In the genomic region with DNA sequence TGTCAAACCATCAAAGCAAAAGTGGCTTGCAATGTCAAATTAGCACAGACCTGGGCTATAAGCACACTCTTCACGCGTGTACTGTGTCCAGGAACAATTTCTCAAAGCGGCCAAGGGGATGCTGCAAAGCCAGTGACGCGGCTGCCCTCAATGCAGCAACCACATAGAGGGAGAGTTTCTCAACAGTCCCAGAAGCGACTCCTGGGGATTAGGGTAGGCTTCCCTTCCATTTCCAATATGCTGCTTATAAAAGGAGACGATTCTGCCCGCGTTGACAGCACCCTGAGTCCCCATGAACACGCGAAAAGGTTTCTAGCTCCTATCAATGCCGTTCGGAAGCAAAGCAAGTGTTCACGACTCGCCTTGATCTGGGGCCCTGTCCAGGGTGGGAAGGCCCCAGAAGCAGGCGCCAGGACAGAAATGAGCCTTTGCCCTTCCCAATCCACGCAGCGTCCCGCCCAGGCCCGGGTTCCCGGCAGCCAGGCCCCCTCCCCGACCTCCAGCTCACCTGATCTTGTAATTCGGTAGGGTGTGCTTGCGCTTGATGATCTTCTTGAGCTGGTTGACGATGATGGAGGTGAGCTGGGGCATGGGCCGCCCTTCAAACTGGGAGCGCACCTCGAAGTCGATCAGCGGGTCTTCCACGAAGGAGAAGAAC, we compare ENCODE assay signal across 8 cellular contexts. TPM values are rescaled to one million over a fixed set of nuclear protein-coding genes. Genes with fewer than 3 reads are reported as not detected.
A peak's percentile ranks its signal among the peaks of the same experiment; 100 is the strongest.
DNase-seq lines count a peak whose midpoint lies in the region; ATAC-seq and TF ChIP-seq lines count a peak whose summit lies in the region.

No MANE protein-coding gene starts in this region.

- intact Hi-C loops in gastrocnemius medialis (cut with DNase I; ENCODE audit: low total_unique reads): loop anchor here (2.0 to 10.0 kb wide), 4 partner anchors 631 to 1651 kb away; partner anchors contain the start of genes CACUL1, HSPA12A and NANOS1

- in situ Hi-C loops in astrocyte of the spinal cord (cut with HindIII; ENCODE audit: low sequenced_read_pairs) (no loop called here), gastrocnemius medialis (cut with MboI; ENCODE audit: low sequenced_read_pairs in 4 of 4) (no loop called here)

- ATAC-seq in HG02852 (IDR thresholded peaks at IDR 0.05; ENCODE audit: unreplicated experiment): peak; percentile 18
- peak in 1 of 2 donors; percentile 29 for ATAC-seq in gastrocnemius medialis
- ATAC-seq in GM18519 (IDR thresholded peaks at IDR 0.05; ENCODE audit: low FRiP score, unreplicated experiment): no peak
- ATAC-seq in HG02938 (IDR thresholded peaks at IDR 0.05; ENCODE audit: unreplicated experiment): no peak

- WGBS in iPS DF 6.9 (ENCODE audit: insufficient coverage, insufficient read length): no CpG with 5 or more reads among the region's 31 CpGs

- peaks cover 33% of the 10 kb centered on the region for H3K36me3 ChIP-seq in SJSA1
- H3K36me3 ChIP-seq in iPS DF 6.9 (ENCODE audit: control insufficient read depth, insufficient read depth, low read length): no peaks in the 10 kb centered on the region
- no peaks in the 10 kb centered on the region for H3K36me3 ChIP-seq in gastrocnemius medialis

- H3K4me1 ChIP-seq in SJSA1 (replicated peaks) (peaks cover 28% of the 10 kb centered on the region), iPS DF 6.9 (ENCODE audit: control insufficient read depth, insufficient read depth, low read length) (no peaks in the 10 kb centered on the region; the same call in 1 of the 2 replicates), gastrocnemius medialis (peaks cover 29 to 36% of the 10 kb centered on the region in 2 donors)

- peak in 1 of 2 experiments; percentile 55 for DNase-seq in SJSA1 (ENCODE audit: low read depth in 1 of 2, low spot score in 2 of 2)
- peak; percentile 50 for DNase-seq in astrocyte of the spinal cord (ENCODE audit: low read depth, low spot score)
- DNase-seq in iPS DF 6.9 (ENCODE audit: low read depth, low spot score): no peak
- DNase-seq in gastrocnemius medialis: peak; percentile 14 to 45

- H3K27ac ChIP-seq in SJSA1 (no peak overlapping the region), iPS DF 6.9 (ENCODE audit: low read length) (no peak overlapping the region), gastrocnemius medialis (peak overlapping the region; percentile 87 to 94 (median 92))

- H3K9me3 ChIP-seq in SJSA1 (replicated peaks) (no peaks in the 10 kb centered on the region), iPS DF 6.9 (ENCODE audit: control insufficient read depth, insufficient read depth, low read length) (no peaks in the 10 kb centered on the region), gastrocnemius medialis (no peaks in the 10 kb centered on the region)

- H3K27me3 ChIP-seq in SJSA1 (replicated peaks) (peaks cover 17% of the 10 kb centered on the region), iPS DF 6.9 (ENCODE audit: control insufficient read depth, insufficient read depth, low read length) (peaks cover 3% of the 10 kb centered on the region; the same call in 1 of the 2 replicates), gastrocnemius medialis (no peaks in the 10 kb centered on the region)

- peak; percentile 24 to 70 for TF ChIP-seq POLR2A in gastrocnemius medialis (IDR thresholded peaks at IDR 0.05)

- TF ChIP-seq CTCF in astrocyte of the spinal cord (IDR thresholded peaks at IDR 0.05; ENCODE audit: low read depth, low read length): no peak
- no peak for TF ChIP-seq CTCF in gastrocnemius medialis (IDR thresholded peaks at IDR 0.05 in 4 of 5, conservative IDR thresholded peaks at IDR 0.05 in 1 of 5)

- H3K4me3 ChIP-seq in GM08714 (ENCODE audit: low read length): peak overlapping the region; percentile 91
- H3K4me3 ChIP-seq in SJSA1: peak overlapping the region; percentile 81
- H3K4me3 ChIP-seq in astrocyte of the spinal cord (ENCODE audit: low read depth, low read length): peak overlapping the region; percentile 64
- H3K4me3 ChIP-seq in iPS DF 6.9 (ENCODE audit: low read length): peak overlapping the region; percentile 95
- peak overlapping the region; percentile 84 to 96 (median 95) for H3K4me3 ChIP-seq in gastrocnemius medialis

RNA-seq across cellular contexts. Expression of gene PDZD8, which starts 1.3 kb away (rescaled TPM):
- 17.9 and 21.2 TPM in 2 replicates for total RNA-seq in SJSA1 (2014; rRNA removed; shearing (Covaris generic))
- 10 to 100 TPM; 15.9 to 25.0 (median 18.1) TPM for total RNA-seq in gastrocnemius medialis

Comparison
In these comparisons a context has a peak if more than half of its experiments do, and no peak if none do; other contexts are left out.
1. H3K27ac ChIP-seq: peak in gastrocnemius medialis (4 of 4); none in SJSA1 (single experiment) and iPS DF 6.9 (single experiment).
2. Peak in every context shown above with its lines, with median percentiles within 50 percentile points of each other: H3K4me3 ChIP-seq.